In the genomic region with DNA sequence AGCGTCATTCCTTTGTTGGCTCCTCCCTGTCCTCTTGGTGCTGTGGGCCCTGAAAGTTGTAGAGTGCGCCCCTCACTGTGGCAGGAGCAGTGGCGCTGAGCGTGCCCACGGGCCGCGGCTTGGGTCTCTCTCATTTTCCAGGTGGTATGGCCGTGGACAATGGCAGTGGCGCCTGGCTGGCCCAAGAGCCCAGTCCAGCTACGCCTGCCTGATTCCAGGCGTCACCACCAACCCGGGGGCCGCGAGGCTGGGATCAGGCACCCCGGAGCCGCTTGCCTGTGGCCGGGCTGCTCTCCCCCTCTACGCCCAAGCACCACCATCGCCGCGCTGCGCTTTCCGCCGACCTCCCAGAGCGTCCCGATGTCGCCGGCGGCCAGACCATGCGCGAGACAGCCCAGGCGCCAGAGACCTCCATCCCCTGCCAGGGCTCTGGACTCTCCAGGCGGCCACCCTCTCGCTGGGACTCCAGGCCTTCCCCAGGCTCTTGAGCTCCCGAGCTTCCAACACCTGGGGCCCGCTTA, we compare ENCODE assay signal across 8 cellular contexts.
A peak's percentile ranks its signal among the peaks of the same experiment; 100 is the strongest.
DNase-seq lines count a peak whose midpoint lies in the region; ATAC-seq and TF ChIP-seq lines count a peak whose summit lies in the region.
"Not testable (repeated sequence)": the region's sequence is repeated elsewhere in the genome, so short reads cannot be mapped to it uniquely, and the experiment has no call there.

No MANE protein-coding gene starts in this region.

- DNase-seq in Daoy (ENCODE audit: low read depth), result peak; percentile 10
- peak; percentile 13 for DNase-seq in activated CD4-positive, alpha-beta T cell treated with anti-CD3 and anti-CD28 coated beads for 1 hour
- peak in 1 of 2 donors; percentile 71 for DNase-seq in ascending aorta (ENCODE audit: low spot score in 2 of 2)
- DNase-seq in fibroblast of pulmonary artery (ENCODE audit: low read depth), result not testable (repeated sequence)
- peak; percentile 59 for DNase-seq in left lobe of liver (ENCODE audit: low spot score)
- DNase-seq in pons (ENCODE audit: low spot score), result peak; percentile 19

- not testable (repeated sequence) for H3K9me3 ChIP-seq in ascending aorta; thymus (ENCODE audit: control insufficient read depth)

- H3K4me1 ChIP-seq in ascending aorta, result peaks cover 3 to 10% of the 10 kb centered on the region in 2 donors
- not testable (repeated sequence) for H3K4me1 ChIP-seq in thymus (ENCODE audit: control insufficient read depth, insufficient read depth, low read length)

- peak; percentile 21 for ATAC-seq in HG03354 (IDR thresholded peaks at IDR 0.05; ENCODE audit: poor library complexity, severe bottlenecking, unreplicated experiment)
- not testable (repeated sequence) for ATAC-seq in left lobe of liver

- not testable (repeated sequence) for H3K27me3 ChIP-seq in ascending aorta
- H3K27me3 ChIP-seq in thymus (ENCODE audit: control insufficient read depth, insufficient read depth), result peaks cover 29% of the 10 kb centered on the region

- WGBS in thymus, result 10% methylated on average over 36 of the region's 36 CpGs

- intact Hi-C loops in ascending aorta (cut with DNase I), result not testable (repeated sequence)

- H3K4me3 ChIP-seq in ascending aorta, result peak overlapping the region; percentile 40 to 63
- H3K4me3 ChIP-seq in fibroblast of pulmonary artery (replicated peaks; ENCODE audit: low read depth, low read length), result peak overlapping the region; percentile 63
- H3K4me3 ChIP-seq in thymus (ENCODE audit: low read length), result not testable (repeated sequence)

- H3K27ac ChIP-seq in ascending aorta, result not testable (repeated sequence)
- H3K27ac ChIP-seq in thymus (ENCODE audit: low read depth), result peak overlapping the region; percentile 25

- not testable (repeated sequence) for TF ChIP-seq CTCF in ascending aorta (IDR thresholded peaks at IDR 0.05); fibroblast of pulmonary artery (IDR thresholded peaks at IDR 0.05; ENCODE audit: low read length, missing control alignments)

- H3K36me3 ChIP-seq in ascending aorta; thymus (ENCODE audit: control insufficient read depth, insufficient read depth): not testable (repeated sequence)
